20 cellular contexts compared by ENCODE assay signal in the genomic region with DNA sequence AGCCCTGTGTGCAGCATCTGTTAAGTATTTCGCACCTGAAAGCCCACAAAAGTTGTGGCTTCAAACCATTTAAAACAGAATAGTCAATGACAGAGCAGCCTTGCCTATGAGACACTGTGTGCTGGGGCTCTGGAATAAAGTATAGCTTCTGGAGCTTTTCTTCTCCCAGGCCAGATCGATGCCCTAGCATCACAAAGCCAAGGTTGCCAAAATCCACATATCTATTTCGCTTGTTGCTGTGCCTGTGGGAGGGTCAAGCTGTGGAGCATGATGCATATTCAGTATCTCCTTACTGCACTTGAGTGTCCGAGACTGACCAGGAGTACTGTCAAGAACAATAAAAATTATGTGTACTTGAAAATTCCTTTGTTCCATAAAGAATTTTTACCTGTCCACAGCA. TPM values are rescaled to one million over a fixed set of nuclear protein-coding genes. Genes with fewer than 3 reads are reported as not detected.
DNase-seq lines count a peak whose midpoint lies in the region; ATAC-seq and TF ChIP-seq lines count a peak whose summit lies in the region.
"Had no signal": no experiment of that assay in that cellular context is flagged by ENCODE, and none has a peak within 500 bp of the region (broad histone marks: within the 10 kb centered on the region; RNA-seq: fewer than 3 reads in every experiment).

No MANE protein-coding gene starts in this region.

- H3K27me3 ChIP-seq in SJSA1 (replicated peaks) (no peaks in the 10 kb centered on the region), endocrine pancreas (ENCODE audit: control insufficient read depth, insufficient read depth, low read length) (no peaks in the 10 kb centered on the region), thyroid gland (no peaks in the 10 kb centered on the region), ovary (no peaks in the 10 kb centered on the region)
- H3K27me3 ChIP-seq: brain microvascular endothelial cell had no signal

- H3K36me3 ChIP-seq in SJSA1 (peaks cover 27% of the 10 kb centered on the region), endocrine pancreas (ENCODE audit: control insufficient read depth, insufficient read depth, low read length) (no peaks in the 10 kb centered on the region), thyroid gland (no peaks in the 10 kb centered on the region), ovary (no peaks in the 10 kb centered on the region)
- H3K36me3 ChIP-seq: neutrophil had no signal

- H3K4me1 Mint-ChIP-seq in nephron = peaks cover 73% of the 10 kb centered on the region
- H3K4me1 Mint-ChIP-seq: activated CD4-positive, alpha-beta memory T cell treated with anti-CD3 and anti-CD28 coated beads, Interleukin-2, amount 10 ng/mL, durations not matched to agents 7 days and 5 days; activated naive CD8-positive, alpha-beta T cell treated with anti-CD3 and anti-CD28 coated beads, Interleukin-2, amount 50 U/mL, for 24 hours; CD8-positive, alpha-beta memory T cell had no signal

- H3K9me3 Mint-ChIP-seq in nephron = no peaks in the 10 kb centered on the region
- H3K9me3 Mint-ChIP-seq: activated CD4-positive, alpha-beta memory T cell treated with anti-CD3 and anti-CD28 coated beads, Interleukin-2, amount 10 ng/mL, durations not matched to agents 7 days and 5 days; activated naive CD8-positive, alpha-beta T cell treated with anti-CD3 and anti-CD28 coated beads, Interleukin-2, amount 50 U/mL, for 24 hours; CD8-positive, alpha-beta memory T cell had no signal

- no peaks in the 10 kb centered on the region for H3K27me3 Mint-ChIP-seq in nephron (ENCODE audit: low read depth)

- H3K4me3 ChIP-seq in SJSA1 (no peak overlapping the region), endocrine pancreas (ENCODE audit: control insufficient read depth, insufficient read depth, low read length) (peak overlapping the region; percentile 4), thyroid gland (replicated peaks in 1 of 3) (no peak overlapping the region), ovary (no peak overlapping the region)
- H3K4me3 ChIP-seq: mucosa of descending colon had no signal

- intact Hi-C loops in thyroid gland (cut with DNase I) (no loop called here), ovary (cut with DNase I) (no loop called here)

- no peak for TF ChIP-seq CTCF in nephron (IDR thresholded peaks at IDR 0.05; ENCODE audit: unreplicated experiment in 3 of 3)
- no peak for TF ChIP-seq CTCF in thyroid gland (IDR thresholded peaks at IDR 0.05)
- no peak for TF ChIP-seq CTCF in ovary (IDR thresholded peaks at IDR 0.05)

- H3K27ac Mint-ChIP-seq in nephron = peak overlapping the region; percentile 97 to 98 (median 98)
- H3K27ac Mint-ChIP-seq: activated CD4-positive, alpha-beta memory T cell treated with anti-CD3 and anti-CD28 coated beads, Interleukin-2, amount 10 ng/mL, durations not matched to agents 7 days and 5 days; activated naive CD8-positive, alpha-beta T cell treated with anti-CD3 and anti-CD28 coated beads, Interleukin-2, amount 50 U/mL, for 24 hours; CD8-positive, alpha-beta memory T cell had no signal

- 41 to 54% methylated on average over 4 of the region's 4 CpGs for whole genome bisulfite sequencing in thyroid gland, 2 donors
- WGBS in ovary, 3 donors = 46 to 54% (median 53%) methylated on average over 4 of the region's 4 CpGs

- ATAC-seq in HG02840 (IDR thresholded peaks at IDR 0.05; ENCODE audit: low FRiP score, unreplicated experiment) (no peak), HG03439 (IDR thresholded peaks at IDR 0.05; ENCODE audit: unreplicated experiment) (no peak)
- ATAC-seq: activated naive CD8-positive, alpha-beta T cell treated with anti-CD3 and anti-CD28 coated beads, Interleukin-2, amount 50 U/mL, for 24 hours; mucosa of descending colon had no signal

- peak overlapping the region; percentile 66 for H3K27ac ChIP-seq in SJSA1
- H3K27ac ChIP-seq in thyroid gland = peak overlapping the region; percentile 95 to 97 (median 96)
- peak overlapping the region in 1 of 2 donors; percentile 56 for H3K27ac ChIP-seq in ovary
- H3K27ac ChIP-seq: brain microvascular endothelial cell, neutrophil had no signal

- TF ChIP-seq POLR2A in thyroid gland (IDR thresholded peaks at IDR 0.05) (no peak), ovary (IDR thresholded peaks at IDR 0.05) (no peak)

- TF ChIP-seq EP300 in ovary (IDR thresholded peaks at IDR 0.05) = no peak

- H3K36me3 Mint-ChIP-seq in nephron (ENCODE audit: low read depth) = peaks cover 19% of the 10 kb centered on the region
- H3K36me3 Mint-ChIP-seq: CD8-positive, alpha-beta memory T cell had no signal

- peak overlapping the region; percentile 37 to 54 (median 39) for H3K4me3 Mint-ChIP-seq in nephron
- H3K4me3 Mint-ChIP-seq: activated CD4-positive, alpha-beta memory T cell treated with anti-CD3 and anti-CD28 coated beads, Interleukin-2, amount 10 ng/mL, durations not matched to agents 7 days and 5 days; activated naive CD8-positive, alpha-beta T cell treated with anti-CD3 and anti-CD28 coated beads, Interleukin-2, amount 50 U/mL, for 24 hours; CD8-positive, alpha-beta memory T cell had no signal

- no peak overlapping the region for H3K9ac ChIP-seq in endocrine pancreas (ENCODE audit: control insufficient read depth, insufficient read depth, low read length)

- DNase-seq in SJSA1 (ENCODE audit: low read depth in 1 of 2, low spot score in 2 of 2) (no peak), thyroid gland (no peak), ovary (no peak)
- DNase-seq: activated CD4-positive, alpha-beta memory T cell treated with anti-CD3 and anti-CD28 coated beads, Interleukin-2, amount 10 ng/mL, durations not matched to agents 7 days and 5 days; activated gamma-delta T cell; activated naive CD8-positive, alpha-beta T cell treated with anti-CD3 and anti-CD28 coated beads, Interleukin-2, amount 50 U/mL, for 24 hours; AML-193; brain microvascular endothelial cell; CD8-positive, alpha-beta memory T cell; DMS53; Karpas-422; mucosa of descending colon; NCI-H1694 treated with DMSO at 0.1 percent for 48 hours; NCI-H2171 treated with DMSO at 0.1 percent for 48 hours; NCI-H524 treated with DMSO at 0.1 percent for 48 hours had no signal

- H3K9me3 ChIP-seq in SJSA1 (replicated peaks) = no peaks in the 10 kb centered on the region
- H3K9me3 ChIP-seq in endocrine pancreas (ENCODE audit: control insufficient read depth, low read length) = no peaks in the 10 kb centered on the region
- no peaks in the 10 kb centered on the region for H3K9me3 ChIP-seq in thyroid gland
- no peaks in the 10 kb centered on the region for H3K9me3 ChIP-seq in ovary
- H3K9me3 ChIP-seq: mucosa of descending colon, neutrophil had no signal

- H3K4me1 ChIP-seq in SJSA1 (replicated peaks) (peaks cover 40% of the 10 kb centered on the region), endocrine pancreas (ENCODE audit: control insufficient read depth, insufficient read depth, low read length) (peaks cover 48% of the 10 kb centered on the region), thyroid gland (peaks cover 63 to 67% of the 10 kb centered on the region in 2 donors), ovary (ENCODE audit: insufficient read depth) (peaks cover 6% of the 10 kb centered on the region)

RNA-seq across cellular contexts. Expression of a gene that starts 7.6 kb away (rescaled TPM):
- 109 and 129 TPM in 2 replicates for total RNA-seq in SJSA1 (2014; rRNA removed; shearing (Covaris generic))
- total RNA-seq in thyroid gland (100 to 1,000 TPM; 110 to 171 (median 156) TPM), ovary (10 to 100 TPM; 32.7 to 65.4 (median 41.3) TPM)
- 10 to 100 TPM; 29.6 to 39.6 TPM for polyA plus RNA-seq in ovary
- polyA plus RNA-seq: CD8-positive, alpha-beta memory T cell had no signal
